ENCODE assay signal across 8 cellular contexts in genomic region chr19:14006766-14007562, GRCh38. TPM values are rescaled to one million over a fixed set of nuclear protein-coding genes. Genes with fewer than 3 reads are reported as not detected.
DNase-seq lines count a peak whose midpoint lies in the region; ATAC-seq, FAIRE-seq and TF ChIP-seq lines count a peak whose summit lies in the region.

No MANE protein-coding gene starts in this region.

- peak overlapping the region; percentile 92 to 95 for H3K4me3 Mint-ChIP-seq in activated T-cell treated with anti-CD3 and anti-CD28 coated beads, Interleukin-2, amount 50 U/mL, for 72 hours

- H3K27me3 ChIP-seq in sigmoid colon, result no peaks in the 10 kb centered on the region

- POLR2A ChIA-PET in GM10248 (lab: Yijun Ruan, JAX), result interaction anchor here (0.6 to 1.4 kb wide), 8 partner anchors 12 to 161 kb away, joined by 3 to 6 read pairs (median 4); partner anchors contain the start of genes DCAF15 and IL27RA

- no peaks in the 10 kb centered on the region for H3K9me3 ChIP-seq in sigmoid colon

- H3K36me3 Mint-ChIP-seq in activated T-cell treated with anti-CD3 and anti-CD28 coated beads, Interleukin-2, amount 50 U/mL, for 72 hours (ENCODE audit: insufficient read depth in 2 of 2), result no peaks in the 10 kb centered on the region

- TF ChIP-seq EP300 in sigmoid colon (IDR thresholded peaks at IDR 0.05), result peak in 1 of 4 donors; percentile 82

- intact Hi-C loops in left cardiac atrium (cut with DNase I) (no loop called here), sigmoid colon (cut with DNase I) (loop anchor here (1.0 to 10.0 kb wide), 3 partner anchors 55 to 212 kb away; partner anchors contain the start of genes DCAF15, MISP3 and ZSWIM4)

- H3K4me1 ChIP-seq in sigmoid colon, result peaks cover 0 to 30% (median 24%) of the 10 kb centered on the region in 4 donors

- H3K4me1 Mint-ChIP-seq in activated T-cell treated with anti-CD3 and anti-CD28 coated beads, Interleukin-2, amount 50 U/mL, for 72 hours (ENCODE audit: low read depth), result peaks cover 32% of the 10 kb centered on the region

- ATAC-seq in GM21360 (IDR thresholded peaks at IDR 0.05; ENCODE audit: unreplicated experiment), result peak; percentile 28
- peak; percentile 31 for ATAC-seq in HG03571 (IDR thresholded peaks at IDR 0.05; ENCODE audit: unreplicated experiment)
- ATAC-seq in activated T-cell treated with anti-CD3 and anti-CD28 coated beads, Interleukin-2, amount 50 U/mL, for 72 hours (replicated peaks in 1 of 2), result peak; percentile 11 to 25
- peak; percentile 34 to 57 for ATAC-seq in left cardiac atrium

- 4 to 5% methylated on average over 56 of the region's 56 CpGs for WGBS in sigmoid colon, 2 donors

- TF ChIP-seq CTCF in sigmoid colon (IDR thresholded peaks at IDR 0.05), result no peak
- TF ChIP-seq CTCF in GM10248 (IDR thresholded peaks at IDR 0.05; ENCODE audit: control extremely low read depth, extremely low read depth, low read depth, missing control alignments), result no peak

- no peaks in the 10 kb centered on the region for H3K36me3 ChIP-seq in sigmoid colon

- DNase-seq in GM12891 (ENCODE audit: insufficient read length, low spot score) (no peak), left cardiac atrium (peak; percentile 90), sigmoid colon (no peak), GM10248 (ENCODE audit: extremely low spot score) (no peak)
- DNase-seq in activated T-cell treated with anti-CD3 and anti-CD28 coated beads, Interleukin-2, amount 50 U/mL, for 72 hours, result no peak
- DNase-seq in central memory CD4-positive, alpha-beta T cell, result no peak

- H3K4me3 ChIP-seq in sigmoid colon, result peak overlapping the region; percentile 73 to 97 (median 96)

- CTCF ChIA-PET in GM10248 (lab: Yijun Ruan, JAX), result interaction anchor here (1.0 to 2.4 kb wide), 7 partner anchors 14 to 172 kb away, joined by 3 to 7 read pairs (median 3); partner anchors contain the start of gene IL27RA

- no peaks in the 10 kb centered on the region for H3K27me3 Mint-ChIP-seq in activated T-cell treated with anti-CD3 and anti-CD28 coated beads, Interleukin-2, amount 50 U/mL, for 72 hours (ENCODE audit: low read depth)

- no peak for FAIRE-seq in GM12891 (lab: Jason Lieb, UNC)

- peak overlapping the region; percentile 98 to 100 (median 99) for H3K27ac ChIP-seq in sigmoid colon

- peak overlapping the region; percentile 98 for H3K27ac Mint-ChIP-seq in activated T-cell treated with anti-CD3 and anti-CD28 coated beads, Interleukin-2, amount 50 U/mL, for 72 hours

- TF ChIP-seq POLR2A in GM12891 (IDR thresholded peaks at IDR 0.05; ENCODE audit: low read depth, low read length) (no peak), sigmoid colon (IDR thresholded peaks at IDR 0.05) (peak; percentile 20 to 27)

- H3K9me3 Mint-ChIP-seq in activated T-cell treated with anti-CD3 and anti-CD28 coated beads, Interleukin-2, amount 50 U/mL, for 72 hours, result no peaks in the 10 kb centered on the region

TF ChIP-seq in GM12891, 5 proteins besides CTCF, POLR2A, EP300 and RAD21:
- TF ChIP-seq TAF1 (IDR thresholded peaks at IDR 0.05; ENCODE audit: low read depth, low read length), result peak; percentile 37; the same call in 1 of the 2 replicates
- TF ChIP-seq SPI1 (IDR thresholded peaks at IDR 0.05; ENCODE audit: low read depth, low read length), result no peak

RNA-seq across cellular contexts. Expression of gene RFX1, which starts 0.8 kb away (rescaled TPM):
- polyA plus RNA-seq in GM12891 (2012; ENCODE audit: low read depth, missing spikeins), result 3.4 TPM
- total RNA-seq in activated T-cell treated with anti-CD3 and anti-CD28 coated beads, Interleukin-2, amount 50 U/mL, for 72 hours, result 10 to 100 TPM; 11.4 to 11.9 TPM
- total RNA-seq in left cardiac atrium, result 10 to 100 TPM; 11.0 to 12.3 TPM
- 1 to 10 TPM; 1.6 to 5.0 (median 1.9) TPM for total RNA-seq in sigmoid colon
- polyA plus RNA-seq in sigmoid colon, result 1 to 10 TPM; 2.1 to 7.9 (median 3.0) TPM

RNA-seq across cellular contexts. Expression of gene RLN3, which starts 21.0 kb away (rescaled TPM):
- not detected for polyA plus RNA-seq in GM12891 (2012; ENCODE audit: low read depth, missing spikeins)
- total RNA-seq in activated T-cell treated with anti-CD3 and anti-CD28 coated beads, Interleukin-2, amount 50 U/mL, for 72 hours, result not detected
- not detected for total RNA-seq in left cardiac atrium
- total RNA-seq in sigmoid colon, result 1 to 10 TPM in 1 of 4 donors, not detected in 3; 1.1 TPM
- polyA plus RNA-seq in sigmoid colon, result not detected

RNA-seq across cellular contexts. Expression of gene IL27RA, which starts 24.6 kb away (rescaled TPM):
- polyA plus RNA-seq in GM12891 (2012; ENCODE audit: low read depth, missing spikeins), result 18.4 TPM
- 10 to 100 TPM; 67.0 to 75.2 TPM for total RNA-seq in activated T-cell treated with anti-CD3 and anti-CD28 coated beads, Interleukin-2, amount 50 U/mL, for 72 hours
- total RNA-seq in left cardiac atrium (1 to 10 TPM; 4.7 to 6.2 TPM), sigmoid colon (1 to 10 TPM; 1.4 to 2.5 (median 1.5) TPM)
- polyA plus RNA-seq in sigmoid colon, result 10 to 100 TPM in 1 of 3 donors, 1 to 10 TPM in 1, under 1 TPM in 1; 0.60 to 10.3 (median 1.6) TPM

RNA-seq across cellular contexts. Expression of gene DCAF15, which starts 54.7 kb away (rescaled TPM):
- polyA plus RNA-seq in GM12891 (2012; ENCODE audit: low read depth, missing spikeins), result 30.0 TPM
- 10 to 100 TPM; 62.9 to 79.8 TPM for total RNA-seq in activated T-cell treated with anti-CD3 and anti-CD28 coated beads, Interleukin-2, amount 50 U/mL, for 72 hours
- total RNA-seq in left cardiac atrium, result 10 to 100 TPM; 17.1 to 19.2 TPM
- 10 to 100 TPM in 3 of 4 donors, 1 to 10 TPM in 1; 7.9 to 14.6 (median 12.1) TPM for total RNA-seq in sigmoid colon
- 10 to 100 TPM; 10.2 to 46.2 (median 11.3) TPM for polyA plus RNA-seq in sigmoid colon

RNA-seq across cellular contexts. Expression of gene PALM3, which starts 54.9 kb away (rescaled TPM):
- polyA plus RNA-seq in GM12891 (2012; ENCODE audit: low read depth, missing spikeins), result not detected
- total RNA-seq in activated T-cell treated with anti-CD3 and anti-CD28 coated beads, Interleukin-2, amount 50 U/mL, for 72 hours, result under 1 TPM in 1 of 2 donors, not detected in 1; 0.10 TPM
- under 1 TPM; 0.50 to 0.88 TPM for total RNA-seq in left cardiac atrium
- under 1 TPM in 2 of 4 donors, not detected in 2; 0.41 to 0.66 TPM for total RNA-seq in sigmoid colon
- polyA plus RNA-seq in sigmoid colon, result 1 to 10 TPM in 1 of 3 donors, not detected in 2; 1.5 TPM

Comparison
In these comparisons a context has a peak if more than half of its experiments do, and no peak if none do; other contexts are left out.
1. RNA of gene IL27RA, which starts 24.6 kb away (total RNA-seq): 67.0 to 75.2 TPM in activated T-cell treated with anti-CD3 and anti-CD28 coated beads, Interleukin-2, amount 50 U/mL, for 72 hours; 4.7 to 6.2 TPM in left cardiac atrium and 1.4 to 2.5 TPM in sigmoid colon; every median in the first group is over 4 times any median in the second.
2. Peak in every context shown above with its lines, with median percentiles within 50 percentile points of each other: ATAC-seq.